In the genomic region with DNA sequence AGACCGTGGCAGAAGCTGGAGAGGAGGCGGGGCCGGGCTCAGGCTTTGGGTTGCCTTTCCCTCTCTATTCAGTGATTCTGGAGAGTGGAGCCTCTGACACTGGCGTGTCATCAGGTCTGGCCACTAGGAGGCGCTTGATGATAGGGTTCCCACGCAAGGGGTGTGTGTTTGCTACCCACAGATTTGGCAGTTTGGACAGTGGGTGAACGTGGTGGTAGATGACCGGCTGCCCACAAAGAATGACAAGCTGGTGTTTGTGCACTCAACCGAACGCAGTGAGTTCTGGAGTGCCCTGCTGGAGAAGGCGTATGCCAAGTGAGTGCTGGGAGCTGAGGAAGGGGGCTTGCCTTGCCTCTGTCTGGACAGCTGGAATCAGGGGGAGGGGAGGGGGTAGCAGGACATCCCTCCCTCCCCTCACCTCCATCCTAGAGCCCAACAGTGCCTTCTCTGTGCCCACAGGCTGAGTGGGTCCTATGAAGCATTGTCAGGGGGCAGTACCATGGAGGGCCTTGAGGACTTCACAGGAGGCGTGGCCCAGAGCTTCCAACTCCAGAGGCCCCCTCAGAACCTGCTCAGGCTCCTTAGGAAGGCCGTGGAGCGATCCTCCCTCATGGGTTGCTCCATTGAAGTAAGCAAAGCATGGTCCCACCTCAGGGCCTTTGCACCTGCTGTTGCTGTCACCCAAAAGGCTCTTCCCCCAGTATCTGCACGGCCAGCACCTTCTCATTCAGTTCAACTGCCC, we compare ENCODE assay signal across 8 cellular contexts. TPM values are rescaled to one million over a fixed set of nuclear protein-coding genes. Genes with fewer than 3 reads are reported as not detected.
DNase-seq lines count a peak whose midpoint lies in the region; ATAC-seq and TF ChIP-seq lines count a peak whose summit lies in the region.

No MANE protein-coding gene starts in this region.

- intact Hi-C loops in posterior cingulate gyrus (cut with DNase I), result loop anchor here (1.0 kb wide), 3 partner anchors 61 to 165 kb away; no protein-coding TSS in a partner anchor

- ATAC-seq in GM21515 (IDR thresholded peaks at IDR 0.05; ENCODE audit: unreplicated experiment) (peak; percentile 54), upper lobe of left lung (ENCODE audit: low FRiP score in 2 of 2) (peak; percentile 90 to 94)

- H3K9me3 ChIP-seq in SJSA1 (replicated peaks), result 0 out of 2 replicates have a peak, but pooled peaks cover 3% of the 10 kb centered on the region
- no peaks in the 10 kb centered on the region for H3K9me3 ChIP-seq in upper lobe of left lung

- H3K36me3 ChIP-seq in SJSA1 (no peaks in the 10 kb centered on the region), upper lobe of left lung (no peaks in the 10 kb centered on the region)

- TF ChIP-seq POLR2A in upper lobe of left lung (IDR thresholded peaks at IDR 0.05), result no peak

- H3K27ac ChIP-seq in SJSA1 (no peak overlapping the region), upper lobe of left lung (no peak overlapping the region)

- DNase-seq in D341Med (ENCODE audit: low spot score), result peak; percentile 89
- DNase-seq in LoVo (ENCODE audit: low spot score), result peak; percentile 72
- peak; percentile 71 to 82 for DNase-seq in SJSA1 (ENCODE audit: low read depth in 1 of 2, low spot score in 2 of 2)
- peak; percentile 62 for DNase-seq in activated gamma-delta T cell treated with anti-CD3 and anti-CD28 coated beads, Interleukin-2, amount 50 U/mL, for 16 hours (ENCODE audit: low read depth)
- peak; percentile 59 for DNase-seq in globus pallidus (ENCODE audit: low spot score)
- DNase-seq in posterior cingulate gyrus, result peak; percentile 65 to 97 (median 85)
- peak in 1 of 2 donors; percentile 85 for DNase-seq in upper lobe of left lung

- peak; percentile 77 to 91 (median 90) for TF ChIP-seq CTCF in upper lobe of left lung (IDR thresholded peaks at IDR 0.05)

- H3K4me1 ChIP-seq in SJSA1 (replicated peaks) (peaks cover 6% of the 10 kb centered on the region; the same call in 1 of the 2 replicates), upper lobe of left lung (peaks cover 0 to 10% (median 0%) of the 10 kb centered on the region in 4 donors)

- H3K27me3 ChIP-seq in SJSA1 (replicated peaks) (no peaks in the 10 kb centered on the region), upper lobe of left lung (no peaks in the 10 kb centered on the region)

- TF ChIP-seq EP300 in upper lobe of left lung (IDR thresholded peaks at IDR 0.05), result no peak

- H3K4me3 ChIP-seq in SJSA1, result no peak overlapping the region
- H3K4me3 ChIP-seq in upper lobe of left lung, result no peak overlapping the region

- WGBS in upper lobe of left lung, 2 donors, result 26 to 28% methylated on average over 15 of the region's 15 CpGs

RNA-seq across cellular contexts. Expression of a gene that starts 14.3 kb away (rescaled TPM):
- total RNA-seq in SJSA1 (2014; rRNA removed; shearing (Covaris generic)), result not detected in 2 replicates
- under 1 TPM in 4 of 6 donors, not detected in 2; 0.30 to 0.81 (median 0.52) TPM for total RNA-seq in upper lobe of left lung

RNA-seq across cellular contexts. Expression of a gene that starts 43.8 kb away (rescaled TPM):
- total RNA-seq in SJSA1 (2014; rRNA removed; shearing (Covaris generic)), result 0.53 TPM in 1 of 2 replicates, not detected in the other
- total RNA-seq in upper lobe of left lung, result under 1 TPM in 1 of 6 donors, not detected in 5; 0.46 TPM

RNA-seq across cellular contexts. Expression of a gene that starts 45.6 kb away (rescaled TPM):
- 7.1 and 12.7 TPM in 2 replicates for total RNA-seq in SJSA1 (2014; rRNA removed; shearing (Covaris generic))
- 100 to 1,000 TPM in 4 of 6 donors, 10 to 100 TPM in 2; 89.8 to 198 (median 128) TPM for total RNA-seq in upper lobe of left lung

RNA-seq across cellular contexts. Expression of a gene that starts 45.7 kb away (rescaled TPM):
- total RNA-seq in SJSA1 (2014; rRNA removed; shearing (Covaris generic)), result 67.0 and 69.4 TPM in 2 replicates
- total RNA-seq in upper lobe of left lung, result 100 to 1,000 TPM in 3 of 6 donors, 10 to 100 TPM in 3; 89.1 to 164 (median 97.7) TPM

RNA-seq across cellular contexts. Expression of a gene that starts 50.5 kb away (rescaled TPM):
- 6.7 and 11.0 TPM in 2 replicates for total RNA-seq in SJSA1 (2014; rRNA removed; shearing (Covaris generic))
- total RNA-seq in upper lobe of left lung, result 10 to 100 TPM; 38.3 to 93.2 (median 45.8) TPM
